In genomic region chr1:150366416-150367296, GRCh38 we compare ENCODE assay signal across 8 cellular contexts. TPM values are rescaled to one million over a fixed set of nuclear protein-coding genes. Genes with fewer than 3 reads are reported as not detected.
A peak's percentile ranks its signal among the peaks of the same experiment; 100 is the strongest.
DNase-seq lines count a peak whose midpoint lies in the region; FAIRE-seq and TF ChIP-seq lines count a peak whose summit lies in the region.

No MANE protein-coding gene starts in this region.

- POLR2A ChIA-PET in CD8-positive, alpha-beta memory T cell (lab: Charles Lee), result interaction anchor here (1.3 kb wide), 1 partner anchor 7 kb away, joined by 3 read pairs; no protein-coding TSS in a partner anchor
- POLR2A ChIA-PET in MCF 10A (lab: Yijun Ruan, JAX), result interaction anchor here (0.6 to 5.2 kb wide), 21 partner anchors 8 to 639 kb away, joined by 3 to 90 read pairs (median 4); partner anchors contain the start of genes ANP32E, APH1A, MCL1 and TARS2

- no peak for FAIRE-seq in H54 (lab: Jason Lieb, UNC)

- peak overlapping the region; percentile 93 to 100 (median 98) for H3K27ac Mint-ChIP-seq in CD8-positive, alpha-beta memory T cell
- H3K27ac Mint-ChIP-seq in MCF 10A (ENCODE audit: low read depth, unreplicated experiment) (peak overlapping the region; percentile 97), mesothelial cell of epicardium (peak overlapping the region; percentile 98)

- no TSS peak for BruUV-seq in MCF 10A (replicated peaks; lab: Mats Ljungman, UMichigan)

- TF ChIP-seq POLR2A in H54 (IDR thresholded peaks at IDR 0.05; ENCODE audit: low read depth, low read length), result no peak

- H3K27me3 Mint-ChIP-seq in CD8-positive, alpha-beta memory T cell, result peaks cover 0 to 5% of the 10 kb centered on the region in 2 donors
- no peaks in the 10 kb centered on the region for H3K27me3 Mint-ChIP-seq in MCF 10A (ENCODE audit: insufficient read depth, unreplicated experiment)
- no peaks in the 10 kb centered on the region for H3K27me3 Mint-ChIP-seq in mesothelial cell of epicardium (ENCODE audit: low read depth)

- peaks cover 21% of the 10 kb centered on the region for H3K4me1 ChIP-seq in CD8-positive, alpha-beta memory T cell (ENCODE audit: insufficient read depth, low read length)

- peak overlapping the region; percentile 89 for H3K27ac ChIP-seq in CD8-positive, alpha-beta memory T cell (ENCODE audit: low read depth, low read length)

- H3K36me3 Mint-ChIP-seq in CD8-positive, alpha-beta memory T cell, result peaks cover 0 to 40% (median 4%) of the 10 kb centered on the region in 3 donors
- peaks cover 25% of the 10 kb centered on the region for H3K36me3 Mint-ChIP-seq in MCF 10A (ENCODE audit: insufficient read depth, unreplicated experiment)
- H3K36me3 Mint-ChIP-seq in mesothelial cell of epicardium, result no peaks in the 10 kb centered on the region

- peak overlapping the region; percentile 94 for H3K4me3 ChIP-seq in CD8-positive, alpha-beta memory T cell (ENCODE audit: low read length)

- peak overlapping the region; percentile 93 to 100 (median 98) for H3K4me3 Mint-ChIP-seq in CD8-positive, alpha-beta memory T cell
- peak overlapping the region; percentile 92 for H3K4me3 Mint-ChIP-seq in MCF 10A (ENCODE audit: unreplicated experiment)
- peak overlapping the region; percentile 93 for H3K4me3 Mint-ChIP-seq in mesothelial cell of epicardium

- no peaks in the 10 kb centered on the region for H3K27me3 ChIP-seq in CD8-positive, alpha-beta memory T cell (ENCODE audit: insufficient read depth, low read length, poor library complexity, severe bottlenecking)

- peaks cover 38 to 60% (median 57%) of the 10 kb centered on the region in 3 donors for H3K4me1 Mint-ChIP-seq in CD8-positive, alpha-beta memory T cell
- H3K4me1 Mint-ChIP-seq in MCF 10A (ENCODE audit: insufficient read depth, unreplicated experiment) (peaks cover 25% of the 10 kb centered on the region), mesothelial cell of epicardium (peaks cover 28% of the 10 kb centered on the region)

- no peaks in the 10 kb centered on the region for H3K9me3 ChIP-seq in CD8-positive, alpha-beta memory T cell (ENCODE audit: low read length)

- TF ChIP-seq CTCF in MCF 10A (IDR thresholded peaks at IDR 0.05; ENCODE audit: unreplicated experiment) (no peak), mesothelial cell of epicardium (IDR thresholded peaks at IDR 0.05; ENCODE audit: unreplicated experiment) (no peak)

- CTCF ChIA-PET in CD8-positive, alpha-beta memory T cell (lab: Charles Lee), result interaction anchor here (0.5 kb wide), 1 partner anchor 11 kb away, joined by 3 read pairs; no protein-coding TSS in a partner anchor
- CTCF ChIA-PET in MCF 10A (lab: Yijun Ruan, JAX), result interaction anchor here (0.6 kb wide), 2 partner anchors 189 to 489 kb away, joined by 3 to 6 read pairs; no protein-coding TSS in a partner anchor

- DNase-seq in CD8-positive, alpha-beta memory T cell, result no peak
- peak; percentile 16 to 42 for DNase-seq in Kasumi-1 (lab: John Stamatoyannopoulos, UW)
- peak; percentile 35 for DNase-seq in MCF 10A (ENCODE audit: unreplicated experiment)
- DNase-seq in mesothelial cell of epicardium (ENCODE audit: low spot score in 2 of 2, unreplicated experiment in 2 of 2), result no peak
- no peak for DNase-seq in A172 (ENCODE audit: low spot score)
- no peak for DNase-seq in DMS153 (lab: John Stamatoyannopoulos, UW)
- DNase-seq in NCI-H146 treated with DMSO at 0.1 percent for 48 hours (lab: John Stamatoyannopoulos, UW; ENCODE audit: unreplicated experiment), result no peak
- no peak for DNase-seq in H54 (ENCODE audit: insufficient read length, low spot score)

- peaks cover 0 to 1% (median 0%) of the 10 kb centered on the region in 5 donors for H3K9me3 Mint-ChIP-seq in CD8-positive, alpha-beta memory T cell
- no peaks in the 10 kb centered on the region for H3K9me3 Mint-ChIP-seq in MCF 10A (ENCODE audit: unreplicated experiment)
- no peaks in the 10 kb centered on the region for H3K9me3 Mint-ChIP-seq in mesothelial cell of epicardium

- no peaks in the 10 kb centered on the region for H3K36me3 ChIP-seq in CD8-positive, alpha-beta memory T cell (ENCODE audit: insufficient read depth, low read length)

- intact Hi-C loops in MCF 10A (cut with micrococcal nuclease), result no loop called here

RNA-seq across cellular contexts. Expression of gene RPRD2, which starts 2.7 kb away (rescaled TPM):
- 10 to 100 TPM; 24.1 to 26.4 TPM for total RNA-seq in CD8-positive, alpha-beta memory T cell
- polyA plus RNA-seq in CD8-positive, alpha-beta memory T cell, result 40.5 TPM
- total RNA-seq in MCF 10A (2022), result 35.2 and 37.4 TPM in 2 replicates
- total RNA-seq in mesothelial cell of epicardium, result 38.5 to 40.5 TPM (median 39.9 TPM) in 3 replicates
- total RNA-seq in A172 (2014; rRNA removed; shearing (Covaris generic)), result 10.9 TPM in 2 replicates

RNA-seq across cellular contexts. Expression of gene PRPF3, which starts 45.3 kb away (rescaled TPM):
- total RNA-seq in CD8-positive, alpha-beta memory T cell, result 10 to 100 TPM; 75.2 to 79.8 TPM
- polyA plus RNA-seq in CD8-positive, alpha-beta memory T cell, result 20.3 TPM
- total RNA-seq in MCF 10A (2022) (104 and 106 TPM in 2 replicates), mesothelial cell of epicardium (81.2 to 87.1 TPM (median 84.1 TPM) in 3 replicates)
- total RNA-seq in A172 (2014; rRNA removed; shearing (Covaris generic)), result 93.1 and 96.8 TPM in 2 replicates

Comparison
In these comparisons a context has a peak if more than half of its experiments do, and no peak if none do; other contexts are left out.
1. DNase-seq: peak in Kasumi-1 (2 of 2) and MCF 10A (single experiment); none in CD8-positive, alpha-beta memory T cell (0 of 5), mesothelial cell of epicardium (0 of 2), A172 (single experiment), DMS153 (single experiment), NCI-H146 treated with DMSO at 0.1 percent for 48 hours (single experiment) and H54 (single experiment).
2. Peak in every context shown above with its lines, with median percentiles within 50 percentile points of each other: H3K27ac Mint-ChIP-seq and H3K4me3 Mint-ChIP-seq.